20 cellular contexts compared by ENCODE assay signal in the genomic region with DNA sequence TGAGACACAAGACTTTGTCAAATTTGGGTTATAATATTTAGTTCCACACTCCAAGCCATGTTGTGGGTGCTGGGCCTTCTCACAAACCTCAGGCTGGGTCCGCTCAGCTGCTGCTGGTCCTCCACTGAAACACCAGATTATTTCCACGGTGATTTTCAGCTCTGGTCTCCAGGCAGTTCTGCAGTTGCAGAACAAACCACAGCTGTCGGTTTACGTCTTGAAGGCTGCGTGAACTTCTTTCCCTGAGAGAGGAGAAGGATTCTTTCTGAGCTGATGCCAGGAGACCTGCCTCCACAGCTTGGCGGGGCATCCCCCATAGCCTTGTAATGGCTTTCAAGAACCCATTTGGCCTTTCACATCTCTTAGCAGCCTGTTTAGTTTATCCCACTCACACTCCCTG. TPM values are rescaled to one million over a fixed set of nuclear protein-coding genes. Genes with fewer than 3 reads are reported as not detected.
A peak's percentile ranks its signal among the peaks of the same experiment; 100 is the strongest.
DNase-seq lines count a peak whose midpoint lies in the region; ATAC-seq, FAIRE-seq and TF ChIP-seq lines count a peak whose summit lies in the region.
"Had no signal": no experiment of that assay in that cellular context is flagged by ENCODE, and none has a peak within 500 bp of the region (broad histone marks: within the 10 kb centered on the region; RNA-seq: fewer than 3 reads in every experiment).

No MANE protein-coding gene starts in this region.

- H3K9me3 ChIP-seq in right atrium auricular region (no peaks in the 10 kb centered on the region), K562 (replicated peaks; ENCODE audit: control insufficient read depth, insufficient read depth, low read depth, low read length) (no peaks in the 10 kb centered on the region), subcutaneous abdominal adipose tissue (ENCODE audit: control insufficient read depth in 5 of 5, low read length in 5 of 5) (no peaks in the 10 kb centered on the region)

- no TSS peak for BruUV-seq in K562 (replicated peaks; lab: Mats Ljungman, UMichigan)

- DNase-seq in cardiac septum (ENCODE audit: low spot score) (peak; percentile 55), right atrium auricular region (ENCODE audit: low spot score) (no peak), K562 (ENCODE audit: extremely low read depth in 1 of 4, low spot score in 3 of 4) (no peak), myocyte (ENCODE audit: low read depth) (peak; percentile 47), NCI-H187 treated with DMSO at 0.1 percent for 48 hours (lab: John Stamatoyannopoulos, UW) (no peak), MV-4-11 (lab: John Stamatoyannopoulos, UW) (no peak)
- DNase-seq: C1 segment of cervical spinal cord; Calu3; CD4-positive, alpha-beta memory T cell; COR-L47; DMS53; DMS79 treated with DMSO at 0.1 percent for 48 hours; GOT3; H7; HCEC 1CT had no signal

- TF ChIP-seq EP300 in K562 (IDR thresholded peaks at IDR 0.05; ENCODE audit: low read length) = no peak

- TF ChIP-seq POLR2A in K562 (conservative IDR thresholded peaks at IDR 0.05) = no peak

- no peaks in the 10 kb centered on the region for H3K9me1 ChIP-seq in K562 (ENCODE audit: control insufficient read depth, insufficient read depth, low read length)

- FAIRE-seq in K562 (lab: Jason Lieb, UNC) = no peak
- FAIRE-seq: G401.6, GM12892 had no signal

- no peak overlapping the region for H3K9ac ChIP-seq in K562 (ENCODE audit: insufficient read depth in 1 of 2, low read depth in 2 of 2, low read length in 2 of 2)
- no peak overlapping the region for H3K9ac ChIP-seq in subcutaneous abdominal adipose tissue (ENCODE audit: low read length in 5 of 5)

- H3K79me2 ChIP-seq in K562 (ENCODE audit: control insufficient read depth, insufficient read depth, low read length) = no peaks in the 10 kb centered on the region

- ATAC-seq in K562 = no peak

- no peaks in the 10 kb centered on the region for H3K27me3 ChIP-seq in right atrium auricular region
- H3K27me3 ChIP-seq in K562 (ENCODE audit: control insufficient read depth in 2 of 2, insufficient read depth in 2 of 2, low read length in 2 of 2) = peaks cover 21 to 30% of the 10 kb centered on the region in 2 experiments
- no peaks in the 10 kb centered on the region for H3K27me3 ChIP-seq in subcutaneous abdominal adipose tissue (ENCODE audit: control insufficient read depth in 5 of 5, insufficient read depth in 4 of 5, low read length in 5 of 5)

- no peak for TF ChIP-seq RAD21 in K562 (CRISPR knock-in tag; conservative IDR thresholded peaks at IDR 0.05 in 1 of 2, IDR thresholded peaks at IDR 0.05 in 1 of 2)

- H3K27ac ChIP-seq in right atrium auricular region (no peak overlapping the region), K562 (ENCODE audit: extremely low read depth, low read depth, low read length) (no peak overlapping the region), subcutaneous abdominal adipose tissue (ENCODE audit: low read depth, low read length) (peak overlapping the region; percentile 10)

- CTCF ChIA-PET in K562 (lab: Yijun Ruan, JAX; ENCODE audit: low intra/inter-chr PET ratio) = no interaction called here

- intact Hi-C loops in cardiac septum (cut with DNase I) (no loop called here), K562 (cut with micrococcal nuclease) (no loop called here)

- in situ Hi-C loops in K562 (cut with MboI) = no loop called here

- H2AFZ ChIP-seq in K562 (ENCODE audit: low read depth, low read length) = peak overlapping the region; percentile 12; the same call in 1 of the 2 replicates

- WGBS in K562 (ENCODE audit: insufficient coverage, low coverage, missing lambda C conversion rate) = 13% methylated on average over 5 of the region's 6 CpGs

- no peak overlapping the region for H3K4me2 ChIP-seq in K562 (ENCODE audit: insufficient read depth, low read length)

- H3K4me3 ChIP-seq in right atrium auricular region = no peak overlapping the region
- no peak overlapping the region for H3K4me3 ChIP-seq in K562
- H3K4me3 ChIP-seq in subcutaneous abdominal adipose tissue (ENCODE audit: low read depth in 1 of 5, low read length in 5 of 5) = no peak overlapping the region

- TF ChIP-seq CTCF in right atrium auricular region (IDR thresholded peaks at IDR 0.05) = no peak
- no peak for TF ChIP-seq CTCF in K562 (IDR thresholded peaks at IDR 0.05 in 2 of 3, conservative IDR thresholded peaks at IDR 0.05 in 1 of 3; ENCODE audit: insufficient read depth in 2 of 3, low read depth in 1 of 3, low read length in 3 of 3)

- POLR2A ChIA-PET in K562 (lab: Yijun Ruan, JAX) = interaction anchor here (0.6 kb wide), 1 partner anchor 249 kb away, joined by 3 read pairs; no protein-coding TSS in a partner anchor

- no peaks in the 10 kb centered on the region for H4K20me1 ChIP-seq in K562 (replicated peaks; ENCODE audit: control insufficient read depth, insufficient read depth, low read length)

- H3K4me1 ChIP-seq in right atrium auricular region (no peaks in the 10 kb centered on the region), K562 (replicated peaks in 1 of 2; ENCODE audit: control insufficient read depth in 2 of 2, insufficient read depth in 2 of 2, low read length in 2 of 2) (no peaks in the 10 kb centered on the region), subcutaneous abdominal adipose tissue (ENCODE audit: control insufficient read depth in 5 of 5, insufficient read depth in 5 of 5, low read length in 5 of 5) (peaks cover 3 to 17% (median 15%) of the 10 kb centered on the region in 5 donors)

- H3K36me3 ChIP-seq in right atrium auricular region (peaks cover 11% of the 10 kb centered on the region), K562 (ENCODE audit: control insufficient read depth, insufficient read depth, low read length) (no peaks in the 10 kb centered on the region; the same call in 2 of the 3 replicates), subcutaneous abdominal adipose tissue (ENCODE audit: control insufficient read depth in 5 of 5, insufficient read depth in 5 of 5, low read length in 5 of 5) (peaks cover 0 to 7% (median 5%) of the 10 kb centered on the region in 5 donors)

TF ChIP-seq in K562, 482 proteins besides CTCF, POLR2A, EP300 and RAD21 (continues in another document):
- no peak for TF ChIP-seq CHD2 (IDR thresholded peaks at IDR 0.05; ENCODE audit: low read depth, low read length)
- TF ChIP-seq MYC (IDR thresholded peaks at IDR 0.05; ENCODE audit: low read depth, low read length) = no peak
- no peak for TF ChIP-seq MYC (CRISPR knock-in tag; IDR thresholded peaks at IDR 0.05; ENCODE audit: borderline replicate concordance, low read depth)
- no peak for TF ChIP-seq EHMT2 (IDR thresholded peaks at IDR 0.05)
- no peak for TF ChIP-seq ZNF408 (CRISPR knock-in tag; IDR thresholded peaks at IDR 0.05; ENCODE audit: low read depth)
- TF ChIP-seq POLR3G (IDR thresholded peaks at IDR 0.05; ENCODE audit: extremely low read depth, insufficient read length, insufficient replicate concordance) = no peak
- no peak for TF ChIP-seq ZBED1 (IDR thresholded peaks at IDR 0.05)
- no peak for TF ChIP-seq GABPB2 (CRISPR knock-in tag; conservative IDR thresholded peaks at IDR 0.05)
- no peak for TF ChIP-seq RBM25 (IDR thresholded peaks at IDR 0.05; ENCODE audit: low read depth, low read length, severe bottlenecking)
- no peak for TF ChIP-seq PML (IDR thresholded peaks at IDR 0.05; ENCODE audit: low read length)
- TF ChIP-seq HMG20B (CRISPR knock-in tag; IDR thresholded peaks at IDR 0.05) = no peak
- TF ChIP-seq ZNF23 (CRISPR knock-in tag; IDR thresholded peaks at IDR 0.05) = no peak
- no peak for TF ChIP-seq BRF2 (IDR thresholded peaks at IDR 0.05; ENCODE audit: borderline replicate concordance, insufficient read depth, insufficient read length)
- no peak for TF ChIP-seq ZNF212 (CRISPR knock-in tag; IDR thresholded peaks at IDR 0.05)
- TF ChIP-seq SMARCA5 (IDR thresholded peaks at IDR 0.05) = no peak
- no peak for TF ChIP-seq ETV6 (IDR thresholded peaks at IDR 0.05; ENCODE audit: borderline replicate concordance in 1 of 2, low read depth in 2 of 2, low read length in 1 of 2)
- no peak for TF ChIP-seq ETV6 (CRISPR knock-in tag; IDR thresholded peaks at IDR 0.05; ENCODE audit: borderline replicate concordance)

RNA-seq across cellular contexts. Expression of gene GALNT15, which starts 16.2 kb away (rescaled TPM):
- total RNA-seq in cardiac septum (1.3 TPM), right atrium auricular region (10 to 100 TPM; 21.7 to 83.1 TPM), K562 (2014; rRNA removed) (not detected in 2 replicates), K562 (2014; rRNA removed; fragmentation: Illumina TruSeq; extraction: Trizol) (not detected in 2 replicates), K562 (2015; rRNA removed; fragmentation: Illumina TruSeq; extraction: Trizol) (not detected in 2 replicates), K562 (2021) (not detected in 2 replicates), myocyte (0.91 and 1.3 TPM in 2 replicates)
- total RNA-seq in K562 (2011; cell fraction: chromatin; rRNA removed; ENCODE audit: low replicate concordance) = not detected in 2 replicates
- total RNA-seq in K562 (2011; cell fraction: nucleolus; rRNA removed) = not detected in 2 replicates
- total RNA-seq in K562 (2011; cell fraction: nucleoplasm; rRNA removed) = not detected in 2 replicates
- polyA plus RNA-seq in K562 (2011; rRNA removed) (not detected in 2 replicates), K562 (2014; fragmentation: Illumina TruSeq; extraction: Trizol) (not detected in 2 replicates), K562 (2014; fragmentation: Nextera tagmentation; extraction: Ambion mirVana) (not detected), K562 (2014; rRNA removed) (not detected in 2 replicates)
- polyA plus RNA-seq in K562 (2011; cell fraction: cytosol; rRNA removed) = not detected in 2 replicates
- not detected in 2 replicates for polyA plus RNA-seq in K562 (2011; cell fraction: nucleus; rRNA removed)
- polyA plus RNA-seq in K562 (2012) = not detected in 2 replicates
- not detected in 2 replicates for polyA minus RNA-seq in K562 (2011; rRNA and poly(A)+ RNA removed)
- polyA minus RNA-seq in K562 (2011; cell fraction: cytosol; rRNA and poly(A)+ RNA removed) = not detected in 2 replicates
- not detected in 2 replicates for polyA minus RNA-seq in K562 (2011; cell fraction: nucleus; rRNA and poly(A)+ RNA removed)
- polyA plus RNA-seq in myocyte (2012) = 1.7 TPM
- total RNA-seq: A172; A673; Calu3; CD4-positive, alpha-beta memory T cell; H7 had no signal
- polyA plus RNA-seq: CD4-positive, alpha-beta memory T cell had no signal

Comparison
In these comparisons a context has a peak if more than half of its experiments do, and no peak if none do; other contexts are left out.
1. DNase-seq: peak in cardiac septum (single experiment) and myocyte (single experiment); none in right atrium auricular region (single experiment), K562 (0 of 4), NCI-H187 treated with DMSO at 0.1 percent for 48 hours (single experiment) and MV-4-11 (single experiment).